1 cellular context compared by ENCODE assay signal in genomic region chr3:48567500-48567899, GRCh38.
TF ChIP-seq lines count a peak whose summit lies in the region.

No MANE protein-coding gene starts in this region.

TF ChIP-seq in IMR-90, 13 proteins besides CTCF, POLR2A, EP300 and RAD21:
- no peak for TF ChIP-seq RCOR1 (IDR thresholded peaks at IDR 0.05; ENCODE audit: insufficient replicate concordance, low read length)
- TF ChIP-seq USF2 (IDR thresholded peaks at IDR 0.05; ENCODE audit: low read depth, low read length), result no peak
- no peak for TF ChIP-seq FOS (IDR thresholded peaks at IDR 0.05; ENCODE audit: low read depth, low read length)
- no peak for TF ChIP-seq SMC3 (IDR thresholded peaks at IDR 0.05; ENCODE audit: low read depth, low read length)
- no peak for TF ChIP-seq BHLHE40 (IDR thresholded peaks at IDR 0.05; ENCODE audit: low read depth, low read length)
- no peak for TF ChIP-seq CHD1 (IDR thresholded peaks at IDR 0.05; ENCODE audit: low read depth, low read length)
- TF ChIP-seq MAFK (IDR thresholded peaks at IDR 0.05; ENCODE audit: low read depth, low read length), result no peak
- TF ChIP-seq RFX5 (IDR thresholded peaks at IDR 0.05; ENCODE audit: low read depth, low read length), result no peak
- TF ChIP-seq MXI1 (IDR thresholded peaks at IDR 0.05; ENCODE audit: borderline replicate concordance, low read depth, low read length), result no peak
